Comparison of ENCODE assay signal across 33 cellular contexts in genomic region chr14:74911704-74912103, GRCh38. TPM values are rescaled to one million over a fixed set of nuclear protein-coding genes. Genes with fewer than 3 reads are reported as not detected.
"Had no signal": no experiment of that assay in that cellular context is flagged by ENCODE, and none has a peak within 500 bp of the region (broad histone marks: within the 10 kb centered on the region; RNA-seq: fewer than 3 reads in every experiment).

No MANE protein-coding gene starts in this region.

- H3K4me3 Mint-ChIP-seq: activated CD8-positive, alpha-beta T cell treated with anti-CD3 and anti-CD28 coated beads, Interleukin-2, amount 10 ng/mL, durations not matched to agents 7 days and 5 days; activated naive CD4-positive, alpha-beta T cell treated with anti-CD3 and anti-CD28 coated beads for 36 hours; activated naive CD8-positive, alpha-beta T cell treated with anti-CD3 and anti-CD28 coated beads, Interleukin-2, amount 50 U/mL, for 24 hours; immature natural killer cell; natural killer cell treated with Interleukin-12 subunit alpha and Interleukin-12 subunit beta and Interleukin-15 and Interleukin-18, amount 100 ng/mL, for 72 hours; stimulated activated memory B cell treated with anti-CD40 and anti-IgM and Interleukin-4, amounts not matched to agents 10 μg/mL and 1 μg/mL and 100 μg/mL, for 72 hours; T-cell; T-helper 2 cell treated with Interferon-gamma antibody and Interleukin-4, amounts not matched to agents 5 μg/mL and 100 μg/mL, for 36 hours had no signal

- H3K27me3 Mint-ChIP-seq: activated naive CD8-positive, alpha-beta T cell treated with anti-CD3 and anti-CD28 coated beads, Interleukin-2, amount 50 U/mL, for 24 hours; natural killer cell treated with Interleukin-12 subunit alpha and Interleukin-12 subunit beta and Interleukin-15 and Interleukin-18, amount 100 ng/mL, for 72 hours; stimulated activated memory B cell treated with anti-CD40 and anti-IgM and Interleukin-4, amounts not matched to agents 10 μg/mL and 1 μg/mL and 100 μg/mL, for 72 hours; T-cell had no signal

- H2AFZ ChIP-seq: hepatocyte had no signal

- ATAC-seq: activated CD8-positive, alpha-beta T cell treated with anti-CD3 and anti-CD28 coated beads, Interleukin-2, amount 10 ng/mL, durations not matched to agents 7 days and 5 days; activated naive CD8-positive, alpha-beta T cell treated with anti-CD3 and anti-CD28 coated beads, Interleukin-2, amount 50 U/mL, for 24 hours; natural killer cell treated with Interleukin-12 subunit alpha and Interleukin-12 subunit beta and Interleukin-15 and Interleukin-18, amount 100 ng/mL, for 72 hours; pancreas; psoas muscle; right cardiac atrium; stimulated activated memory B cell treated with anti-CD40 and anti-IgM and Interleukin-4, amounts not matched to agents 10 μg/mL and 1 μg/mL and 100 μg/mL, for 72 hours; T-cell had no signal

- DNase-seq: activated CD4-positive, alpha-beta T cell treated with anti-CD3 and anti-CD28 coated beads, Interleukin-2, amount 50 U/mL, for 1 hour; activated CD4-positive, CD25-positive, alpha-beta regulatory T cell treated with anti-CD3 and anti-CD28 coated beads, Interleukin-2, amount 50 U/mL, for 72 hours; activated CD8-positive, alpha-beta T cell treated with anti-CD3 and anti-CD28 coated beads, Interleukin-2, amount 10 ng/mL, durations not matched to agents 7 days and 5 days; activated effector memory CD4-positive, alpha-beta T cell treated with Interleukin-2 at 50 U/mL for 16 hours; activated naive CD4-positive, alpha-beta T cell treated with anti-CD3 and anti-CD28 coated beads for 36 hours; activated naive CD8-positive, alpha-beta T cell treated with anti-CD3 and anti-CD28 coated beads, Interleukin-2, amount 50 U/mL, for 24 hours; activated T-cell treated with anti-CD3 and anti-CD28 coated beads, Interleukin-2, amount 50 U/mL, for 1 hour; erythroblast; foreskin melanocyte; glutamatergic neuron; immature natural killer cell; left ventricle myocardium inferior; midbrain; pancreas; psoas muscle; stimulated activated CD4-positive, alpha-beta T cell treated with anti-CD3 and anti-CD28 coated beads, Interleukin-2, amount 100 ng/mL, for 24 hours; stomach; T-cell; uterus; WERI-Rb-1 had no signal

- H3K4me2 ChIP-seq: hepatocyte had no signal

- H3K36me3 ChIP-seq: left ventricle myocardium inferior, pancreas, suprapubic skin, uterus had no signal

- H3K27ac Mint-ChIP-seq: activated CD8-positive, alpha-beta T cell treated with anti-CD3 and anti-CD28 coated beads, Interleukin-2, amount 10 ng/mL, durations not matched to agents 7 days and 5 days; activated naive CD8-positive, alpha-beta T cell treated with anti-CD3 and anti-CD28 coated beads, Interleukin-2, amount 50 U/mL, for 24 hours; immature natural killer cell; natural killer cell treated with Interleukin-12 subunit alpha and Interleukin-12 subunit beta and Interleukin-15 and Interleukin-18, amount 100 ng/mL, for 72 hours; stimulated activated memory B cell treated with anti-CD40 and anti-IgM and Interleukin-4, amounts not matched to agents 10 μg/mL and 1 μg/mL and 100 μg/mL, for 72 hours; T-cell had no signal

- H3K36me3 Mint-ChIP-seq: immature natural killer cell; natural killer cell treated with Interleukin-12 subunit alpha and Interleukin-12 subunit beta and Interleukin-15 and Interleukin-18, amount 100 ng/mL, for 72 hours; T-cell had no signal

- H3K4me3 ChIP-seq: hepatocyte, left ventricle myocardium inferior, pancreas, psoas muscle, stomach, suprapubic skin, tibial nerve, uterus had no signal

- H3K27me3 ChIP-seq: hepatocyte, neutrophil, pancreas, stomach, suprapubic skin, tibial nerve, uterus had no signal

- H3K9me3 ChIP-seq: left ventricle myocardium inferior, neutrophil, pancreas, psoas muscle, stomach, suprapubic skin, tibial nerve, uterus had no signal

- H3K4me1 Mint-ChIP-seq: activated naive CD8-positive, alpha-beta T cell treated with anti-CD3 and anti-CD28 coated beads, Interleukin-2, amount 50 U/mL, for 24 hours had no signal

- H3K27ac ChIP-seq: hepatocyte, left ventricle myocardium inferior, neutrophil, pancreas, psoas muscle, stomach, suprapubic skin, tibial nerve, uterus, WERI-Rb-1 had no signal

- H3K9me3 Mint-ChIP-seq: activated naive CD4-positive, alpha-beta T cell treated with anti-CD3 and anti-CD28 coated beads for 36 hours; activated naive CD8-positive, alpha-beta T cell treated with anti-CD3 and anti-CD28 coated beads, Interleukin-2, amount 50 U/mL, for 24 hours; immature natural killer cell; natural killer cell treated with Interleukin-12 subunit alpha and Interleukin-12 subunit beta and Interleukin-15 and Interleukin-18, amount 100 ng/mL, for 72 hours; stimulated activated memory B cell treated with anti-CD40 and anti-IgM and Interleukin-4, amounts not matched to agents 10 μg/mL and 1 μg/mL and 100 μg/mL, for 72 hours; T-cell; T-helper 2 cell treated with Interferon-gamma antibody and Interleukin-4, amounts not matched to agents 5 μg/mL and 100 μg/mL, for 36 hours had no signal

RNA-seq across cellular contexts. Expression of gene PROX2, which starts 35.8 kb away (rescaled TPM):
- total RNA-seq: cardiac septum, chondrocyte, hepatocyte, kidney epithelial cell, left ventricle myocardium inferior, lung microvascular endothelial cell, pancreas, psoas muscle, right cardiac atrium, skeletal muscle tissue, stomach, tibial nerve, uterus had no signal
- polyA plus RNA-seq: hepatocyte, pancreas, psoas muscle, right cardiac atrium, stomach had no signal

RNA-seq across cellular contexts. Expression of gene PGF, which starts 43.7 kb away (rescaled TPM):
- total RNA-seq: natural killer cell treated with Interleukin-12 subunit alpha and Interleukin-12 subunit beta and Interleukin-15 and Interleukin-18, amount 100 ng/mL, for 72 hours had no signal
